Comparison of ENCODE assay signal across 8 cellular contexts in the genomic region with DNA sequence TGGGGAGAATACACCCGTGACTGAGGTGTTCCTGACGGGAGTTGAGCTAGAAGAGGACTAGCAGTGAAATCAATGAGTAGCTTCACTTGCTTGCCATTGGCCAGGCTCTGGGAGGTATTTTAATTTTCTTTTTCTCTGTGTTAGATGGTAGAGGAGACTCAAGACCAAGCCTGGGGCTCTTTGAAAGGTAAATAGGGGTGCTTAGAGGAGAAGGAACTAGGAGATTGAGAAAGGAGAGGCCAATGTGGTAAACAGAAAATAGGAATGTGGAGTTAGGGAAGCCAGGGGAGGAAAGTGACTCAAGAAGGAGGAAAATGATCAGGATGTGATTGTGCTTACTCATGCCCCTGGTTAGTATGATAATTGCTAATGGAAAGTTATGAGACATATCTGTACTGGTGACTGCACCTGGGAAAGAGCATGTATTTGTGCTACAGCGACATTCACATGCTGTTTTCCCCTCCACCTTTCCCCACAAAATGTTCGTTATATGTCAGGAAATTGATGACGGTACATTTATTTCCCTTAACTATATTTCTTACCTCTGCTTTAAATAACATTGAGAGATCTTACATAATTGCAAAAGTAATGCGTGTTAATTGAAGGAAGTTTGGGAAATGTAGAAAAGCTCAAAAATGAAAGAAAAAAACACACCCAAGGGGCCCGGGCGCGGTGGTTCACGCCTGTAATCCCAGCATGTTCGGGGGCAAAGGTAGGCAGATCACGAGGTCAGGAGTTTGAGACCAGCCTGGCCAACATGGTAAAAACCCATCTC. TPM values are rescaled to one million over a fixed set of nuclear protein-coding genes. Genes with fewer than 3 reads are reported as not detected.
DNase-seq lines count a peak whose midpoint lies in the region; ATAC-seq and TF ChIP-seq lines count a peak whose summit lies in the region.

No MANE protein-coding gene starts in this region.

- no peak overlapping the region for H2BK15ac ChIP-seq in IMR-90 (ENCODE audit: low read depth, low read length)

- H3K79me1 ChIP-seq in IMR-90 (ENCODE audit: low read depth in 1 of 2, low read length in 2 of 2): no peaks in the 10 kb centered on the region

- H2AK9ac ChIP-seq in IMR-90 (replicated peaks; ENCODE audit: low read depth, low read length, poor library complexity): no peak overlapping the region

- no peak overlapping the region for H3K18ac ChIP-seq in IMR-90 (ENCODE audit: low read depth, low read length)

- POLR2A ChIA-PET in CD4-positive, alpha-beta T cell (lab: Charles Lee): interaction anchor here (0.8 kb wide), 1 partner anchor 16 kb away, joined by 4 read pairs; no protein-coding TSS in a partner anchor
- POLR2A ChIA-PET in IMR-90 (lab: Charles Lee; ENCODE audit: unreplicated experiment): no interaction called here

- intact Hi-C loops in CD4-positive, alpha-beta T cell (cut with DNase I, micrococcal nuclease): no loop called here
- intact Hi-C loops in IMR-90 (cut with micrococcal nuclease): no loop called here

- in situ Hi-C loops in IMR-90 (cut with MboI; ENCODE audit: low sequenced_read_pairs): no loop called here

- no peak overlapping the region for H4K5ac ChIP-seq in IMR-90 (ENCODE audit: low read depth, low read length)

- H2BK120ac ChIP-seq in IMR-90 (ENCODE audit: low read depth, low read length): no peak overlapping the region

- peaks cover 14% of the 10 kb centered on the region for H3K4me1 Mint-ChIP-seq in CD4-positive, alpha-beta T cell (ENCODE audit: low read depth)

- no peak overlapping the region for H2BK20ac ChIP-seq in IMR-90 (ENCODE audit: low read depth, low read length)

- H3K56ac ChIP-seq in IMR-90 (ENCODE audit: extremely low read depth, insufficient read depth, low read length): no peak overlapping the region

- dilution Hi-C loops in IMR-90 (cut with HindIII; ENCODE audit: low sequenced_read_pairs, unreplicated experiment): no loop called here

- no peak for DNase-seq in CD4-positive, alpha-beta T cell
- DNase-seq in IMR-90: peak; percentile 71
- peak; percentile 39 to 79 for DNase-seq in cardiac fibroblast (ENCODE audit: low read depth in 2 of 2)
- no peak for DNase-seq in superior temporal gyrus (ENCODE audit: extremely low spot score)
- DNase-seq in ecto neural progenitor cell (ENCODE audit: low spot score): no peak
- DNase-seq in iPS-NIHi7 (ENCODE audit: extremely low spot score): no peak
- DNase-seq in cerebellar nuclear complex (lab: John Stamatoyannopoulos, UW): no peak

- TF ChIP-seq CTCF in CD4-positive, alpha-beta T cell (IDR thresholded peaks at IDR 0.05): no peak
- TF ChIP-seq CTCF in IMR-90 (conservative IDR thresholded peaks at IDR 0.05; ENCODE audit: low read depth, low read length) (no peak), cardiac fibroblast (IDR thresholded peaks at IDR 0.05; ENCODE audit: low read depth, low read length) (no peak)

- H3K9ac ChIP-seq in IMR-90 (ENCODE audit: low read depth, low read length): no peak overlapping the region

- no peaks in the 10 kb centered on the region for H3K27me3 ChIP-seq in CD4-positive, alpha-beta T cell (ENCODE audit: control insufficient read depth, insufficient read depth, low read length)
- H3K27me3 ChIP-seq in IMR-90 (ENCODE audit: control insufficient read depth, insufficient read depth, low read length): no peaks in the 10 kb centered on the region

- no peaks in the 10 kb centered on the region for H3K9me3 Mint-ChIP-seq in CD4-positive, alpha-beta T cell

- H3K36me3 Mint-ChIP-seq in CD4-positive, alpha-beta T cell (ENCODE audit: low read depth): no peaks in the 10 kb centered on the region

- ATAC-seq in CD4-positive, alpha-beta T cell (ENCODE audit: poor library complexity): no peak
- ATAC-seq in GM21360 (IDR thresholded peaks at IDR 0.05; ENCODE audit: unreplicated experiment) (peak; percentile 54), IMR-90 (ENCODE audit: low read depth) (peak; percentile 65)

- peak overlapping the region; percentile 8 for H3K4me3 Mint-ChIP-seq in CD4-positive, alpha-beta T cell

- peak overlapping the region; percentile 61 for H2AFZ ChIP-seq in IMR-90 (replicated peaks; ENCODE audit: low read length, poor library complexity)

- no peaks in the 10 kb centered on the region; the same call in 1 of the 2 replicates for H3K9me1 ChIP-seq in IMR-90 (ENCODE audit: insufficient read depth, low read length)

- H3K4me2 ChIP-seq in IMR-90 (ENCODE audit: low read depth, low read length): no peak overlapping the region

- H4K20me1 ChIP-seq in IMR-90 (ENCODE audit: insufficient read depth, low read length): no peaks in the 10 kb centered on the region

- no peak overlapping the region for H2BK5ac ChIP-seq in IMR-90 (ENCODE audit: low read depth, low read length, poor library complexity, severe bottlenecking)

- H3K9me3 ChIP-seq in CD4-positive, alpha-beta T cell (ENCODE audit: control insufficient read depth, low read length): no peaks in the 10 kb centered on the region
- H3K9me3 ChIP-seq in IMR-90 (ENCODE audit: control insufficient read depth, insufficient read depth, low read length): no peaks in the 10 kb centered on the region

- CTCF ChIA-PET in CD4-positive, alpha-beta T cell (lab: Charles Lee): no interaction called here
- CTCF ChIA-PET in IMR-90 (lab: Yijun Ruan, JAX): no interaction called here

- no peaks in the 10 kb centered on the region; the same call in 1 of the 2 replicates for H3K4me1 ChIP-seq in IMR-90 (ENCODE audit: control insufficient read depth, insufficient read depth, low read length)

- no peak overlapping the region for H3K23ac ChIP-seq in IMR-90 (ENCODE audit: low read depth, low read length)

- no peak overlapping the region for H3K4me3 ChIP-seq in IMR-90 (ENCODE audit: insufficient read depth, low read depth, low read length)
- H3K4me3 ChIP-seq in cardiac fibroblast (replicated peaks in 1 of 2; ENCODE audit: low read depth in 2 of 2, low read length in 2 of 2): no peak overlapping the region

- no peaks in the 10 kb centered on the region for H3K36me3 ChIP-seq in IMR-90 (ENCODE audit: control insufficient read depth, insufficient read depth, low read length)

- 86% methylated on average over 6 of the region's 12 CpGs; no CpG with 5 or more reads in 1 of the 2 experiments for WGBS in IMR-90 (ENCODE audit: extremely low coverage in 2 of 2, insufficient read length in 1 of 2), 2 experiments

- H2AK5ac ChIP-seq in IMR-90 (ENCODE audit: low read depth, low read length): no peak overlapping the region

- no peak overlapping the region for H4K8ac ChIP-seq in IMR-90 (ENCODE audit: low read depth in 2 of 2, low read length in 2 of 2)

- TF ChIP-seq POLR2A in IMR-90 (IDR thresholded peaks at IDR 0.05; ENCODE audit: low read depth, low read length): no peak

- H3K27me3 Mint-ChIP-seq in CD4-positive, alpha-beta T cell: no peaks in the 10 kb centered on the region

- H4K91ac ChIP-seq in IMR-90 (ENCODE audit: insufficient read depth, low read depth, low read length): no peak overlapping the region

- TF ChIP-seq RAD21 in IMR-90 (IDR thresholded peaks at IDR 0.05; ENCODE audit: low read length): no peak

- no peak overlapping the region for H3K27ac Mint-ChIP-seq in CD4-positive, alpha-beta T cell

- H3K4ac ChIP-seq in IMR-90 (ENCODE audit: low read depth, low read length): no peak overlapping the region

- no peak overlapping the region for H3K27ac ChIP-seq in CD4-positive, alpha-beta T cell (ENCODE audit: low read depth, low read length)
- no peak overlapping the region for H3K27ac ChIP-seq in IMR-90 (ENCODE audit: insufficient read depth, low read length)

- BruUV-seq in IMR-90 (replicated peaks; lab: Mats Ljungman, UMichigan): no TSS peak

- H3K14ac ChIP-seq in IMR-90 (replicated peaks; ENCODE audit: low read depth, low read length): no peak overlapping the region

TF ChIP-seq in IMR-90, 13 proteins besides CTCF, POLR2A, EP300 and RAD21:
- TF ChIP-seq NFE2L2 (IDR thresholded peaks at IDR 0.05; ENCODE audit: low read depth, low read length): peak; percentile 69
- TF ChIP-seq, protein P1, sequence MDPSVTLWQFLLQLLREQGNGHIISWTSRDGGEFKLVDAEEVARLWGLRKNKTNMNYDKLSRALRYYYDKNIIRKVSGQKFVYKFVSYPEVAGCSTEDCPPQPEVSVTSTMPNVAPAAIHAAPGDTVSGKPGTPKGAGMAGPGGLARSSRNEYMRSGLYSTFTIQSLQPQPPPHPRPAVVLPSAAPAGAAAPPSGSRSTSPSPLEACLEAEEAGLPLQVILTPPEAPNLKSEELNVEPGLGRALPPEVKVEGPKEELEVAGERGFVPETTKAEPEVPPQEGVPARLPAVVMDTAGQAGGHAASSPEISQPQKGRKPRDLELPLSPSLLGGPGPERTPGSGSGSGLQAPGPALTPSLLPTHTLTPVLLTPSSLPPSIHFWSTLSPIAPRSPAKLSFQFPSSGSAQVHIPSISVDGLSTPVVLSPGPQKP (IDR thresholded peaks at IDR 0.05; ENCODE audit: borderline replicate concordance, low read depth, low read length): no peak
- 0 out of 2 replicates have a peak, but pooled peaks have one; percentile 3 for TF ChIP-seq CEBPB (IDR thresholded peaks at IDR 0.05; ENCODE audit: low read depth, low read length)

RNA-seq across cellular contexts. Expression of a gene that starts 16.9 kb away (rescaled TPM):
- total RNA-seq in CD4-positive, alpha-beta T cell: 10 to 100 TPM; 52.6 to 55.0 TPM
- total RNA-seq in IMR-90 (2012; rRNA removed): 48.6 and 51.6 TPM in 2 replicates
- 8.5 and 10.2 TPM in 2 replicates for polyA plus RNA-seq in IMR-90 (2012; rRNA removed)
- polyA plus RNA-seq in IMR-90 (2012; cell fraction: cytosol; rRNA removed): 5.5 and 5.7 TPM in 2 replicates
- 4.7 and 10.7 TPM in 2 replicates for polyA plus RNA-seq in IMR-90 (2012; cell fraction: nucleus; rRNA removed; ENCODE audit: low replicate concordance)

Comparison
In these comparisons a context has a peak if more than half of its experiments do, and no peak if none do; other contexts are left out.
1. DNase-seq: peak in IMR-90 (single experiment) and cardiac fibroblast (2 of 2); none in CD4-positive, alpha-beta T cell (0 of 10), superior temporal gyrus (single experiment), ecto neural progenitor cell (single experiment), iPS-NIHi7 (single experiment) and cerebellar nuclear complex (0 of 2).